In genomic region chr13:114064516-114065140, GRCh38 we compare ENCODE assay signal across 8 cellular contexts.
DNase-seq lines count a peak whose midpoint lies in the region; ATAC-seq, FAIRE-seq and TF ChIP-seq lines count a peak whose summit lies in the region.

No MANE protein-coding gene starts in this region.

- WGBS in esophagus, 2 donors, result 12 to 15% methylated on average over 17 of the region's 17 CpGs

- H3K4me1 Mint-ChIP-seq in nephron progenitor cell, result peaks cover 62% of the 10 kb centered on the region

- no peak for TF ChIP-seq CTCF in nephron progenitor cell (IDR thresholded peaks at IDR 0.05)
- TF ChIP-seq CTCF in GM10248 (IDR thresholded peaks at IDR 0.05; ENCODE audit: control extremely low read depth, extremely low read depth, low read depth, missing control alignments), result no peak

- no peaks in the 10 kb centered on the region for H3K9me3 Mint-ChIP-seq in nephron progenitor cell

- TF ChIP-seq POLR2A in GM12891 (IDR thresholded peaks at IDR 0.05; ENCODE audit: low read depth, low read length), result no peak

- peaks cover 9% of the 10 kb centered on the region for H3K36me3 ChIP-seq in SJSA1
- no peaks in the 10 kb centered on the region for H3K36me3 ChIP-seq in esophagus (ENCODE audit: control insufficient read depth in 2 of 2, insufficient read depth in 2 of 2, low read length in 1 of 2)

- peak overlapping the region; percentile 20 for H3K4me3 ChIP-seq in SJSA1
- H3K4me3 ChIP-seq in esophagus (ENCODE audit: low read depth in 1 of 2, low read length in 2 of 2), result peak overlapping the region; percentile 16 to 23

- H3K36me3 Mint-ChIP-seq in nephron progenitor cell (ENCODE audit: low read depth), result peaks cover 5% of the 10 kb centered on the region

- peak overlapping the region; percentile 75 for H3K27ac ChIP-seq in SJSA1
- peak overlapping the region; percentile 89 to 91 for H3K27ac ChIP-seq in esophagus (ENCODE audit: low read depth in 2 of 2, low read length in 1 of 2)

- POLR2A ChIA-PET in GM10248 (lab: Yijun Ruan, JAX), result no interaction called here

- H3K4me3 Mint-ChIP-seq in nephron progenitor cell, result peak overlapping the region; percentile 56

- DNase-seq in GM12891 (ENCODE audit: insufficient read length, low spot score) (no peak), SJSA1 (ENCODE audit: low read depth in 1 of 2, low spot score in 2 of 2) (peak in 1 of 2 experiments; percentile 66), nephron progenitor cell (no peak), GM10248 (ENCODE audit: extremely low spot score) (no peak), NCI-H1105 (lab: John Stamatoyannopoulos, UW) (no peak), HuH-7.5 (ENCODE audit: low spot score) (no peak)

- H3K4me1 ChIP-seq in SJSA1 (replicated peaks), result peaks cover 59% of the 10 kb centered on the region
- peaks cover 0 to 33% of the 10 kb centered on the region in 2 donors for H3K4me1 ChIP-seq in esophagus (ENCODE audit: control insufficient read depth in 2 of 2, insufficient read depth in 2 of 2, low read length in 1 of 2)

- H3K27ac Mint-ChIP-seq in nephron progenitor cell, result peak overlapping the region; percentile 54

- CTCF ChIA-PET in GM10248 (lab: Yijun Ruan, JAX), result interaction anchor here (2.6 kb wide), 1 partner anchor 30 kb away, joined by 12 read pairs; no protein-coding TSS in a partner anchor

- H3K9me3 ChIP-seq in SJSA1 (replicated peaks) (no peaks in the 10 kb centered on the region), esophagus (ENCODE audit: control insufficient read depth in 2 of 2, insufficient read depth in 1 of 2, low read depth in 1 of 2, low read length in 1 of 2) (no peaks in the 10 kb centered on the region)

- H3K27me3 ChIP-seq in SJSA1 (replicated peaks) (no peaks in the 10 kb centered on the region), esophagus (ENCODE audit: control insufficient read depth in 1 of 2, insufficient read depth in 2 of 2, low read length in 2 of 2) (no peaks in the 10 kb centered on the region)

- no peak for ATAC-seq in HG02642 (IDR thresholded peaks at IDR 0.05; ENCODE audit: poor library complexity, unreplicated experiment)

- peak; percentile 35 for FAIRE-seq in GM12891 (lab: Jason Lieb, UNC)

- H3K27me3 Mint-ChIP-seq in nephron progenitor cell (ENCODE audit: low read depth, poor library complexity), result peaks cover 8% of the 10 kb centered on the region

TF ChIP-seq in GM12891, 5 proteins besides CTCF, POLR2A, EP300 and RAD21:
- TF ChIP-seq SPI1 (IDR thresholded peaks at IDR 0.05; ENCODE audit: low read depth, low read length), result no peak
- no peak for TF ChIP-seq POU2F2 (IDR thresholded peaks at IDR 0.05; ENCODE audit: low read depth, low read length)
- no peak for TF ChIP-seq TAF1 (IDR thresholded peaks at IDR 0.05; ENCODE audit: low read depth, low read length)
- no peak for TF ChIP-seq POLR2AphosphoS5 (IDR thresholded peaks at IDR 0.05; ENCODE audit: low read depth, low read length)
- no peak for TF ChIP-seq PAX5 (IDR thresholded peaks at IDR 0.05; ENCODE audit: insufficient read depth, low read length, severe bottlenecking)
